In genomic region chrX:53939127-53939526, GRCh38 we compare ENCODE assay signal across 19 cellular contexts.
DNase-seq lines count a peak whose midpoint lies in the region; ATAC-seq and TF ChIP-seq lines count a peak whose summit lies in the region.
"Had no signal": no experiment of that assay in that cellular context is flagged by ENCODE, and none has a peak within 500 bp of the region (broad histone marks: within the 10 kb centered on the region; RNA-seq: fewer than 3 reads in every experiment).

No MANE protein-coding gene starts in this region.

- no peaks in the 10 kb centered on the region for H3K4me1 ChIP-seq in CD8-positive, alpha-beta T cell (ENCODE audit: insufficient read depth, low read length)
- H3K4me1 ChIP-seq in naive thymus-derived CD4-positive, alpha-beta T cell (ENCODE audit: control insufficient read depth in 2 of 2, insufficient read depth in 2 of 2, low read length in 2 of 2): peaks cover 0 to 8% of the 10 kb centered on the region in 2 donors
- H3K4me1 ChIP-seq: gastrocnemius medialis, Peyer's patch had no signal

- TF ChIP-seq CTCF in CD8-positive, alpha-beta T cell (IDR thresholded peaks at IDR 0.05): no peak

- H3K9me3 ChIP-seq in CD8-positive, alpha-beta T cell (ENCODE audit: low read length): no peaks in the 10 kb centered on the region
- H3K9me3 ChIP-seq in naive thymus-derived CD4-positive, alpha-beta T cell (ENCODE audit: control insufficient read depth in 2 of 3, low read length in 3 of 3): no peaks in the 10 kb centered on the region
- H3K9me3 ChIP-seq: gastrocnemius medialis, Peyer's patch, SK-N-SH had no signal

- no peaks in the 10 kb centered on the region for H3K9me3 Mint-ChIP-seq in CD8-positive, alpha-beta T cell
- H3K9me3 Mint-ChIP-seq in naive thymus-derived CD4-positive, alpha-beta T cell: no peaks in the 10 kb centered on the region

- no peaks in the 10 kb centered on the region for H3K27me3 Mint-ChIP-seq in CD8-positive, alpha-beta T cell (ENCODE audit: low read depth)
- no peaks in the 10 kb centered on the region for H3K27me3 Mint-ChIP-seq in naive thymus-derived CD4-positive, alpha-beta T cell

- H3K27ac ChIP-seq in CD8-positive, alpha-beta T cell (ENCODE audit: low read depth, low read length): no peak overlapping the region
- no peak overlapping the region for H3K27ac ChIP-seq in naive thymus-derived CD4-positive, alpha-beta T cell (ENCODE audit: low read depth, low read length)
- H3K27ac ChIP-seq: dorsolateral prefrontal cortex, gastrocnemius medialis, Peyer's patch had no signal

- peaks cover 21% of the 10 kb centered on the region for H3K4me1 Mint-ChIP-seq in CD8-positive, alpha-beta T cell (ENCODE audit: low read depth)
- peaks cover 12 to 42% (median 21%) of the 10 kb centered on the region in 7 donors for H3K4me1 Mint-ChIP-seq in naive thymus-derived CD4-positive, alpha-beta T cell

- no peak overlapping the region for H3K4me3 Mint-ChIP-seq in CD8-positive, alpha-beta T cell
- no peak overlapping the region for H3K4me3 Mint-ChIP-seq in naive thymus-derived CD4-positive, alpha-beta T cell

- no peak for ATAC-seq in CD8-positive, alpha-beta T cell
- ATAC-seq in naive thymus-derived CD4-positive, alpha-beta T cell: peak; percentile 29
- ATAC-seq in GM18867 (IDR thresholded peaks at IDR 0.05; ENCODE audit: unreplicated experiment): no peak
- ATAC-seq in GM19351 (IDR thresholded peaks at IDR 0.05; ENCODE audit: unreplicated experiment): no peak
- ATAC-seq: gastrocnemius medialis had no signal

- H3K27ac Mint-ChIP-seq in CD8-positive, alpha-beta T cell: peak overlapping the region; percentile 20
- H3K27ac Mint-ChIP-seq in naive thymus-derived CD4-positive, alpha-beta T cell: peak overlapping the region in 3 of 9 donors; percentile 14 to 75 (median 58)

- CTCF ChIA-PET in CD8-positive, alpha-beta T cell (lab: Charles Lee): no interaction called here
- CTCF ChIA-PET in naive thymus-derived CD4-positive, alpha-beta T cell (lab: Charles Lee): no interaction called here

- peaks cover 12% of the 10 kb centered on the region for H3K36me3 ChIP-seq in CD8-positive, alpha-beta T cell (ENCODE audit: insufficient read depth, low read length)
- H3K36me3 ChIP-seq in naive thymus-derived CD4-positive, alpha-beta T cell (ENCODE audit: control insufficient read depth in 2 of 3, insufficient read depth in 3 of 3, low read length in 3 of 3): peaks cover 0 to 35% (median 3%) of the 10 kb centered on the region in 3 experiments

- no peaks in the 10 kb centered on the region for H3K27me3 ChIP-seq in CD8-positive, alpha-beta T cell (ENCODE audit: insufficient read depth, low read length)
- H3K27me3 ChIP-seq in naive thymus-derived CD4-positive, alpha-beta T cell (ENCODE audit: control insufficient read depth in 2 of 2, insufficient read depth in 2 of 2, low read length in 2 of 2): no peaks in the 10 kb centered on the region
- H3K27me3 ChIP-seq: gastrocnemius medialis, Peyer's patch had no signal

- no peak overlapping the region for H3K4me3 ChIP-seq in CD8-positive, alpha-beta T cell (ENCODE audit: low read depth, low read length)
- no peak overlapping the region for H3K4me3 ChIP-seq in Jurkat, Clone E6-1 (ENCODE audit: low read length)
- H3K4me3 ChIP-seq in naive thymus-derived CD4-positive, alpha-beta T cell (ENCODE audit: low read length): no peak overlapping the region
- H3K4me3 ChIP-seq: dorsolateral prefrontal cortex, gastrocnemius medialis, Peyer's patch had no signal

- no peak for DNase-seq in CD8-positive, alpha-beta T cell
- DNase-seq in Jurkat, Clone E6-1 (ENCODE audit: low read depth, low spot score): peak; percentile 21
- DNase-seq in RPMI7951 (ENCODE audit: low read depth): peak; percentile 8
- DNase-seq in naive thymus-derived CD4-positive, alpha-beta T cell: no peak
- no peak for DNase-seq in amniotic stem cell (lab: John Stamatoyannopoulos, UW)
- DNase-seq: activated CD4-positive, CD25-positive, alpha-beta regulatory T cell treated with anti-CD3 and anti-CD28 coated beads, Interleukin-2, amount 50 U/mL, for 72 hours; dorsolateral prefrontal cortex; EL; erythroblast; gastrocnemius medialis; kidney; NCI-H82; Peyer's patch; SK-N-SH; stimulated activated CD4-positive, alpha-beta T cell treated with anti-CD3 and anti-CD28 coated beads, Interleukin-12 subunit alpha, Interleukin-12 subunit beta, amount 100 ng/mL, for 4 hours; T1000; trophoblast cell had no signal

- intact Hi-C loops in CD8-positive, alpha-beta T cell (cut with DNase I, micrococcal nuclease): no loop called here
- intact Hi-C loops in naive thymus-derived CD4-positive, alpha-beta T cell (cut with micrococcal nuclease): no loop called here

- peaks cover 68% of the 10 kb centered on the region for H3K36me3 Mint-ChIP-seq in CD8-positive, alpha-beta T cell
- H3K36me3 Mint-ChIP-seq in naive thymus-derived CD4-positive, alpha-beta T cell: peaks cover 4 to 43% (median 23%) of the 10 kb centered on the region in 5 donors

- POLR2A ChIA-PET in CD8-positive, alpha-beta T cell (lab: Charles Lee): no interaction called here
- POLR2A ChIA-PET in naive thymus-derived CD4-positive, alpha-beta T cell (lab: Charles Lee): no interaction called here

Comparison
In these comparisons a context has a peak if more than half of its experiments do, and no peak if none do; other contexts are left out.
1. DNase-seq: peak in Jurkat, Clone E6-1 (single experiment) and RPMI7951 (single experiment); none in CD8-positive, alpha-beta T cell (0 of 7), naive thymus-derived CD4-positive, alpha-beta T cell (0 of 9) and amniotic stem cell (single experiment).